1 cellular context compared by ENCODE assay signal in genomic region chr14:86708846-86709339, GRCh38.
TF ChIP-seq lines count a peak whose summit lies in the region.

No MANE protein-coding gene starts in this region.

TF ChIP-seq in HepG2, 621 proteins besides CTCF, POLR2A, EP300 and RAD21 (continued from another document and continues in another):
- TF ChIP-seq, protein P1, sequence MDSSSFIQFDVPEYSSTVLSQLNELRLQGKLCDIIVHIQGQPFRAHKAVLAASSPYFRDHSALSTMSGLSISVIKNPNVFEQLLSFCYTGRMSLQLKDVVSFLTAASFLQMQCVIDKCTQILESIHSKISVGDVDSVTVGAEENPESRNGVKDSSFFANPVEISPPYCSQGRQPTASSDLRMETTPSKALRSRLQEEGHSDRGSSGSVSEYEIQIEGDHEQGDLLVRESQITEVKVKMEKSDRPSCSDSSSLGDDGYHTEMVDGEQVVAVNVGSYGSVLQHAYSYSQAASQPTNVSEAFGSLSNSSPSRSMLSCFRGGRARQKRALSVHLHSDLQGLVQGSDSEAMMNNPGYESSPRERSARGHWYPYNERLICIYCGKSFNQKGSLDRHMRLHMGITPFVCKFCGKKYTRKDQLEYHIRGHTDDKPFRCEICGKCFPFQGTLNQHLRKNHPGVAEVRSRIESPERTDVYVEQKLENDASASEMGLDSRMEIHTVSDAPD (CRISPR knock-in tag; IDR thresholded peaks at IDR 0.05): no peak; the same call in 1 of the 2 replicates
- no peak; the same call in 1 of the 2 replicates for TF ChIP-seq ATF7 (IDR thresholded peaks at IDR 0.05)
- no peak for TF ChIP-seq ATF7 (CRISPR knock-in tag; IDR thresholded peaks at IDR 0.05)
- TF ChIP-seq, protein P2, sequence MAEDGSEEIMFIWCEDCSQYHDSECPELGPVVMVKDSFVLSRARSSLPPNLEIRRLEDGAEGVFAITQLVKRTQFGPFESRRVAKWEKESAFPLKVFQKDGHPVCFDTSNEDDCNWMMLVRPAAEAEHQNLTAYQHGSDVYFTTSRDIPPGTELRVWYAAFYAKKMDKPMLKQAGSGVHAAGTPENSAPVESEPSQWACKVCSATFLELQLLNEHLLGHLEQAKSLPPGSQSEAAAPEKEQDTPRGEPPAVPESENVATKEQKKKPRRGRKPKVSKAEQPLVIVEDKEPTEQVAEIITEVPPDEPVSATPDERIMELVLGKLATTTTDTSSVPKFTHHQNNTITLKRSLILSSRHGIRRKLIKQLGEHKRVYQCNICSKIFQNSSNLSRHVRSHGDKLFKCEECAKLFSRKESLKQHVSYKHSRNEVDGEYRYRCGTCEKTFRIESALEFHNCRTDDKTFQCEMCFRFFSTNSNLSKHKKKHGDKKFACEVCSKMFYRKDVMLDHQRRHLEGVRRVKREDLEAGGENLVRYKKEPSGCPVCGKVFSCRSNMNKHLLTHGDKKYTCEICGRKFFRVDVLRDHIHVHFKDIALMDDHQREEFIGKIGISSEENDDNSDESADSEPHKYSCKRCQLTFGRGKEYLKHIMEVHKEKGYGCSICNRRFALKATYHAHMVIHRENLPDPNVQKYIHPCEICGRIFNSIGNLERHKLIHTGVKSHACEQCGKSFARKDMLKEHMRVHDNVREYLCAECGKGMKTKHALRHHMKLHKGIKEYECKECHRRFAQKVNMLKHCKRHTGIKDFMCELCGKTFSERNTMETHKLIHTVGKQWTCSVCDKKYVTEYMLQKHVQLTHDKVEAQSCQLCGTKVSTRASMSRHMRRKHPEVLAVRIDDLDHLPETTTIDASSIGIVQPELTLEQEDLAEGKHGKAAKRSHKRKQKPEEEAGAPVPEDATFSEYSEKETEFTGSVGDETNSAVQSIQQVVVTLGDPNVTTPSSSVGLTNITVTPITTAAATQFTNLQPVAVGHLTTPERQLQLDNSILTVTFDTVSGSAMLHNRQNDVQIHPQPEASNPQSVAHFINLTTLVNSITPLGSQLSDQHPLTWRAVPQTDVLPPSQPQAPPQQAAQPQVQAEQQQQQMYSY (CRISPR knock-in tag; IDR thresholded peaks at IDR 0.05): no peak
- TF ChIP-seq, protein P3, sequence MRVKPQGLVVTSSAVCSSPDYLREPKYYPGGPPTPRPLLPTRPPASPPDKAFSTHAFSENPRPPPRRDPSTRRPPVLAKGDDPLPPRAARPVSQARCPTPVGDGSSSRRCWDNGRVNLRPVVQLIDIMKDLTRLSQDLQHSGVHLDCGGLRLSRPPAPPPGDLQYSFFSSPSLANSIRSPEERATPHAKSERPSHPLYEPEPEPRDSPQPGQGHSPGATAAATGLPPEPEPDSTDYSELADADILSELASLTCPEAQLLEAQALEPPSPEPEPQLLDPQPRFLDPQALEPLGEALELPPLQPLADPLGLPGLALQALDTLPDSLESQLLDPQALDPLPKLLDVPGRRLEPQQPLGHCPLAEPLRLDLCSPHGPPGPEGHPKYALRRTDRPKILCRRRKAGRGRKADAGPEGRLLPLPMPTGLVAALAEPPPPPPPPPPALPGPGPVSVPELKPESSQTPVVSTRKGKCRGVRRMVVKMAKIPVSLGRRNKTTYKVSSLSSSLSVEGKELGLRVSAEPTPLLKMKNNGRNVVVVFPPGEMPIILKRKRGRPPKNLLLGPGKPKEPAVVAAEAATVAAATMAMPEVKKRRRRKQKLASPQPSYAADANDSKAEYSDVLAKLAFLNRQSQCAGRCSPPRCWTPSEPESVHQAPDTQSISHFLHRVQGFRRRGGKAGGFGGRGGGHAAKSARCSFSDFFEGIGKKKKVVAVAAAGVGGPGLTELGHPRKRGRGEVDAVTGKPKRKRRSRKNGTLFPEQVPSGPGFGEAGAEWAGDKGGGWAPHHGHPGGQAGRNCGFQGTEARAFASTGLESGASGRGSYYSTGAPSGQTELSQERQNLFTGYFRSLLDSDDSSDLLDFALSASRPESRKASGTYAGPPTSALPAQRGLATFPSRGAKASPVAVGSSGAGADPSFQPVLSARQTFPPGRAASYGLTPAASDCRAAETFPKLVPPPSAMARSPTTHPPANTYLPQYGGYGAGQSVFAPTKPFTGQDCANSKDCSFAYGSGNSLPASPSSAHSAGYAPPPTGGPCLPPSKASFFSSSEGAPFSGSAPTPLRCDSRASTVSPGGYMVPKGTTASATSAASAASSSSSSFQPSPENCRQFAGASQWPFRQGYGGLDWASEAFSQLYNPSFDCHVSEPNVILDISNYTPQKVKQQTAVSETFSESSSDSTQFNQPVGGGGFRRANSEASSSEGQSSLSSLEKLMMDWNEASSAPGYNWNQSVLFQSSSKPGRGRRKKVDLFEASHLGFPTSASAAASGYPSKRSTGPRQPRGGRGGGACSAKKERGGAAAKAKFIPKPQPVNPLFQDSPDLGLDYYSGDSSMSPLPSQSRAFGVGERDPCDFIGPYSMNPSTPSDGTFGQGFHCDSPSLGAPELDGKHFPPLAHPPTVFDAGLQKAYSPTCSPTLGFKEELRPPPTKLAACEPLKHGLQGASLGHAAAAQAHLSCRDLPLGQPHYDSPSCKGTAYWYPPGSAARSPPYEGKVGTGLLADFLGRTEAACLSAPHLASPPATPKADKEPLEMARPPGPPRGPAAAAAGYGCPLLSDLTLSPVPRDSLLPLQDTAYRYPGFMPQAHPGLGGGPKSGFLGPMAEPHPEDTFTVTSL (CRISPR knock-in tag; IDR thresholded peaks at IDR 0.05; ENCODE audit: borderline replicate concordance): peak; percentile 97
- TF ChIP-seq PHF8 (CRISPR knock-in tag; IDR thresholded peaks at IDR 0.05): no peak
- TF ChIP-seq TBL1XR1 (IDR thresholded peaks at IDR 0.05; ENCODE audit: borderline replicate concordance, low read length, partially characterized antibody): no peak
- no peak for TF ChIP-seq CC2D1A (CRISPR knock-in tag; IDR thresholded peaks at IDR 0.05)
- no peak for TF ChIP-seq KDM2A (CRISPR knock-in tag; IDR thresholded peaks at IDR 0.05; ENCODE audit: borderline replicate concordance, low read depth)
- TF ChIP-seq, protein P4, sequence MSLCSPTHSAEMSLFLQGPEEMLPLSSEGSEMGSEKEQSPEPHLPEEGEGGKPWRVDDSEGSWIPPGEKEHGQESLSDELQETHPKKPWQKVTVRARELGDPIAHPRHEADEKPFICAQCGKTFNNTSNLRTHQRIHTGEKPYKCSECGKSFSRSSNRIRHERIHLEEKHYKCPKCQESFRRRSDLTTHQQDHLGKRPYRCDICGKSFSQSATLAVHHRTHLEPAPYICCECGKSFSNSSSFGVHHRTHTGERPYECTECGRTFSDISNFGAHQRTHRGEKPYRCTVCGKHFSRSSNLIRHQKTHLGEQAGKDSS (CRISPR knock-in tag; IDR thresholded peaks at IDR 0.05; ENCODE audit: borderline replicate concordance, low read depth): no peak
- TF ChIP-seq, protein P5, sequence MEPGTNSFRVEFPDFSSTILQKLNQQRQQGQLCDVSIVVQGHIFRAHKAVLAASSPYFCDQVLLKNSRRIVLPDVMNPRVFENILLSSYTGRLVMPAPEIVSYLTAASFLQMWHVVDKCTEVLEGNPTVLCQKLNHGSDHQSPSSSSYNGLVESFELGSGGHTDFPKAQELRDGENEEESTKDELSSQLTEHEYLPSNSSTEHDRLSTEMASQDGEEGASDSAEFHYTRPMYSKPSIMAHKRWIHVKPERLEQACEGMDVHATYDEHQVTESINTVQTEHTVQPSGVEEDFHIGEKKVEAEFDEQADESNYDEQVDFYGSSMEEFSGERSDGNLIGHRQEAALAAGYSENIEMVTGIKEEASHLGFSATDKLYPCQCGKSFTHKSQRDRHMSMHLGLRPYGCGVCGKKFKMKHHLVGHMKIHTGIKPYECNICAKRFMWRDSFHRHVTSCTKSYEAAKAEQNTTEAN (CRISPR knock-in tag; conservative IDR thresholded peaks at IDR 0.05): peak; percentile 97
- no peak for TF ChIP-seq ZNF337 (CRISPR knock-in tag; IDR thresholded peaks at IDR 0.05; ENCODE audit: borderline replicate concordance, low read depth)
- TF ChIP-seq ZNF3 (CRISPR knock-in tag; IDR thresholded peaks at IDR 0.05): no peak
- TF ChIP-seq MEIS2 (CRISPR knock-in tag; IDR thresholded peaks at IDR 0.05): peak; percentile 49; the same call in 1 of the 2 replicates
- no peak for TF ChIP-seq ZNF616 (CRISPR knock-in tag; IDR thresholded peaks at IDR 0.05; ENCODE audit: low read depth)
- no peak for TF ChIP-seq KDM5B (CRISPR knock-in tag; IDR thresholded peaks at IDR 0.05; ENCODE audit: borderline replicate concordance)
- TF ChIP-seq, protein P6, sequence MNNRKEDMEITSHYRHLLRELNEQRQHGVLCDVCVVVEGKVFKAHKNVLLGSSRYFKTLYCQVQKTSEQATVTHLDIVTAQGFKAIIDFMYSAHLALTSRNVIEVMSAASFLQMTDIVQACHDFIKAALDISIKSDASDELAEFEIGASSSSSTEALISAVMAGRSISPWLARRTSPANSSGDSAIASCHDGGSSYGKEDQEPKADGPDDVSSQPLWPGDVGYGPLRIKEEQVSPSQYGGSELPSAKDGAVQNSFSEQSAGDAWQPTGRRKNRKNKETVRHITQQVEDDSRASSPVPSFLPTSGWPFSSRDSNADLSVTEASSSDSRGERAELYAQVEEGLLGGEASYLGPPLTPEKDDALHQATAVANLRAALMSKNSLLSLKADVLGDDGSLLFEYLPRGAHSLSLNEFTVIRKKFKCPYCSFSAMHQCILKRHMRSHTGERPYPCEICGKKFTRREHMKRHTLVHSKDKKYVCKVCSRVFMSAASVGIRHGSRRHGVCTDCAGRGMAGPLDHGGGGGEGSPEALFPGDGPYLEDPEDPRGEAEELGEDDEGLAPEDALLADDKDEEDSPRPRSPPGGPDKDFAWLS (CRISPR knock-in tag; IDR thresholded peaks at IDR 0.05; ENCODE audit: borderline replicate concordance): no peak
- peak; percentile 87 for TF ChIP-seq ELF4 (CRISPR knock-in tag; IDR thresholded peaks at IDR 0.05; ENCODE audit: borderline replicate concordance)
- TF ChIP-seq ZNF761 (CRISPR knock-in tag; conservative IDR thresholded peaks at IDR 0.05): peak; percentile 63; the same call in 1 of the 2 replicates
- TF ChIP-seq ZFYVE20 (CRISPR knock-in tag; IDR thresholded peaks at IDR 0.05; ENCODE audit: borderline replicate concordance, low read depth): no peak
- TF ChIP-seq FIP1L1 (IDR thresholded peaks at IDR 0.05; ENCODE audit: borderline replicate concordance, insufficient read depth, low read depth, low read length): no peak
- TF ChIP-seq ZNF678 (CRISPR knock-in tag; IDR thresholded peaks at IDR 0.05): no peak
- TF ChIP-seq JUNB (CRISPR knock-in tag; IDR thresholded peaks at IDR 0.05; ENCODE audit: borderline replicate concordance): no peak
- no peak for TF ChIP-seq ZSCAN25 (CRISPR knock-in tag; IDR thresholded peaks at IDR 0.05)
- TF ChIP-seq ZZZ3 (CRISPR knock-in tag; IDR thresholded peaks at IDR 0.05; ENCODE audit: borderline replicate concordance): no peak
- TF ChIP-seq, protein P7, sequence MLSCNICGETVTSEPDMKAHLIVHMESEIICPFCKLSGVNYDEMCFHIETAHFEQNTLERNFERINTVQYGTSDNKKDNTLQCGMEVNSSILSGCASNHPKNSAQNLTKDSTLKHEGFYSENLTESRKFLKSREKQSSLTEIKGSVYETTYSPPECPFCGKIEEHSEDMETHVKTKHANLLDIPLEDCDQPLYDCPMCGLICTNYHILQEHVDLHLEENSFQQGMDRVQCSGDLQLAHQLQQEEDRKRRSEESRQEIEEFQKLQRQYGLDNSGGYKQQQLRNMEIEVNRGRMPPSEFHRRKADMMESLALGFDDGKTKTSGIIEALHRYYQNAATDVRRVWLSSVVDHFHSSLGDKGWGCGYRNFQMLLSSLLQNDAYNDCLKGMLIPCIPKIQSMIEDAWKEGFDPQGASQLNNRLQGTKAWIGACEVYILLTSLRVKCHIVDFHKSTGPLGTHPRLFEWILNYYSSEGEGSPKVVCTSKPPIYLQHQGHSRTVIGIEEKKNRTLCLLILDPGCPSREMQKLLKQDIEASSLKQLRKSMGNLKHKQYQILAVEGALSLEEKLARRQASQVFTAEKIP (CRISPR knock-in tag; IDR thresholded peaks at IDR 0.05; ENCODE audit: borderline replicate concordance): no peak
- no peak for TF ChIP-seq RBM22 (optimal IDR thresholded peaks at IDR 0.05; ENCODE audit: low read length)
- no peak for TF ChIP-seq NRL (CRISPR knock-in tag; IDR thresholded peaks at IDR 0.05; ENCODE audit: borderline replicate concordance)
- no peak for TF ChIP-seq CBX5 (CRISPR knock-in tag; IDR thresholded peaks at IDR 0.05; ENCODE audit: borderline replicate concordance)
- TF ChIP-seq ZNF704 (CRISPR knock-in tag; IDR thresholded peaks at IDR 0.05; ENCODE audit: borderline replicate concordance): no peak
- TF ChIP-seq ZBTB1 (CRISPR knock-in tag; IDR thresholded peaks at IDR 0.05; ENCODE audit: borderline replicate concordance): no peak
- TF ChIP-seq ZNF451 (CRISPR knock-in tag; IDR thresholded peaks at IDR 0.05): no peak
- TF ChIP-seq ARNTL (CRISPR knock-in tag; IDR thresholded peaks at IDR 0.05): peak; percentile 35; the same call in 1 of the 2 replicates
- TF ChIP-seq HNRNPL (IDR thresholded peaks at IDR 0.05; ENCODE audit: low read depth, low read length): no peak
- TF ChIP-seq ZNF660 (CRISPR knock-in tag; IDR thresholded peaks at IDR 0.05; ENCODE audit: borderline replicate concordance, low read depth): no peak
- no peak for TF ChIP-seq PAWR (CRISPR knock-in tag; IDR thresholded peaks at IDR 0.05; ENCODE audit: borderline replicate concordance)
- TF ChIP-seq, protein P8, sequence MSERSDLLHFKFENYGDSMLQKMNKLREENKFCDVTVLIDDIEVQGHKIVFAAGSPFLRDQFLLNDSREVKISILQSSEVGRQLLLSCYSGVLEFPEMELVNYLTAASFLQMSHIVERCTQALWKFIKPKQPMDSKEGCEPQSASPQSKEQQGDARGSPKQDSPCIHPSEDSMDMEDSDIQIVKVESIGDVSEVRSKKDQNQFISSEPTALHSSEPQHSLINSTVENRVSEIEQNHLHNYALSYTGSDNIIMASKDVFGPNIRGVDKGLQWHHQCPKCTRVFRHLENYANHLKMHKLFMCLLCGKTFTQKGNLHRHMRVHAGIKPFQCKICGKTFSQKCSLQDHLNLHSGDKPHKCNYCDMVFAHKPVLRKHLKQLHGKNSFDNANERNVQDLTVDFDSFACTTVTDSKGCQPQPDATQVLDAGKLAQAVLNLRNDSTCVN (CRISPR knock-in tag; IDR thresholded peaks at IDR 0.05; ENCODE audit: borderline replicate concordance): no peak
- no peak for TF ChIP-seq ZNF703 (CRISPR knock-in tag; IDR thresholded peaks at IDR 0.05; ENCODE audit: borderline replicate concordance)
- TF ChIP-seq ZNF362 (CRISPR knock-in tag; IDR thresholded peaks at IDR 0.05; ENCODE audit: borderline replicate concordance): peak; percentile 79; the same call in 1 of the 2 replicates
